In genomic region chr2:108620656-108621055, GRCh38 we compare ENCODE assay signal across 2 cellular contexts.
TF ChIP-seq lines count a peak whose summit lies in the region.

No MANE protein-coding gene starts in this region.

TF ChIP-seq in IMR-90, 13 proteins besides CTCF, POLR2A, EP300 and RAD21 (continued from another document):
- TF ChIP-seq RCOR1 (IDR thresholded peaks at IDR 0.05; ENCODE audit: insufficient replicate concordance, low read length) (no peak), USF2 (IDR thresholded peaks at IDR 0.05; ENCODE audit: low read depth, low read length) (no peak), RFX5 (IDR thresholded peaks at IDR 0.05; ENCODE audit: low read depth, low read length) (no peak), MAZ (IDR thresholded peaks at IDR 0.05; ENCODE audit: borderline replicate concordance, low read depth, low read length) (no peak), NFE2L2 (IDR thresholded peaks at IDR 0.05; ENCODE audit: low read depth, low read length) (no peak), MAFK (IDR thresholded peaks at IDR 0.05; ENCODE audit: low read depth, low read length) (no peak), BHLHE40 (IDR thresholded peaks at IDR 0.05; ENCODE audit: low read depth, low read length) (no peak), CHD1 (IDR thresholded peaks at IDR 0.05; ENCODE audit: low read depth, low read length) (no peak), MXI1 (IDR thresholded peaks at IDR 0.05; ENCODE audit: borderline replicate concordance, low read depth, low read length) (no peak), SMC3 (IDR thresholded peaks at IDR 0.05; ENCODE audit: low read depth, low read length) (no peak)

TF ChIP-seq in K562, 482 proteins besides CTCF, POLR2A, EP300 and RAD21 (continued from another document):
- TF ChIP-seq ARID4B (CRISPR knock-in tag; IDR thresholded peaks at IDR 0.05) (0 out of 2 replicates have a peak, but pooled peaks have one; percentile 3), SRSF3 (IDR thresholded peaks at IDR 0.05; ENCODE audit: insufficient read depth, low read length) (no peak), PBX2 (CRISPR knock-in tag; IDR thresholded peaks at IDR 0.05; ENCODE audit: low read depth) (no peak), PBX2 (tag; conservative IDR thresholded peaks at IDR 0.05; ENCODE audit: low read depth) (peak; percentile 11; the same call in 1 of the 2 replicates)
